ENCODE assay signal across 23 cellular contexts in the genomic region with DNA sequence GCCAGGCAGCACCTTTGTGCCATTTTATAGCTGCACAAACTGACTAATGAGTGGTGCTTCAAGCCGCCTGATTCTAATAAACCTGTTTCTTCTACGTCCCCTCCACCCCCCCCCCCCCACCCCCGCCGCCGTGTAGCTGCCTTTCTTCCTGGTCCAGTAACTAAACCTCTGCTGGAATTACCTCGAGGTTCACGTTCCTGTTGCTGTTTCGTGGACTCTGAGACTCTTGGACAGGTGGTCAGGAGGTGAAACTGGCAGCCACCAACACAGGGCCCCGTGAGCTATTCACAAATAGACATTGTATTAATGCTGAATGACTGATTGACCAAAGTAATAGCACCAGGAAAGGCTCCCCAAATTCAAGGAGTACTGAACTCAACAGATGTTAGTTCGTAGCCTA.
"Had no signal": no experiment of that assay in that cellular context is flagged by ENCODE, and none has a peak within 500 bp of the region (broad histone marks: within the 10 kb centered on the region; RNA-seq: fewer than 3 reads in every experiment).

No MANE protein-coding gene starts in this region.

- ATAC-seq: activated CD4-positive, alpha-beta T cell treated with anti-CD3 and anti-CD28 coated beads for 36 hours; activated CD4-positive, CD25-positive, alpha-beta regulatory T cell treated with anti-CD3 and anti-CD28 coated beads, Interleukin-2, amount 50 U/mL, for 24 hours; activated CD8-positive, alpha-beta T cell treated with anti-CD3 and anti-CD28 coated beads, Interleukin-2, amount 10 ng/mL, durations not matched to agents 7 days and 5 days; Panc1; WTC11 had no signal

- H3K4me1 Mint-ChIP-seq: activated CD4-positive, alpha-beta T cell treated with anti-CD3 and anti-CD28 coated beads, Interleukin-2, amount 10 ng/mL, durations not matched to agents 7 days and 5 days had no signal

- H3K4me3 Mint-ChIP-seq: activated CD4-positive, alpha-beta T cell treated with anti-CD3 and anti-CD28 coated beads for 36 hours; activated CD4-positive, alpha-beta T cell treated with anti-CD3 and anti-CD28 coated beads, Interleukin-2, amount 10 ng/mL, durations not matched to agents 7 days and 5 days; activated CD8-positive, alpha-beta T cell treated with anti-CD3 and anti-CD28 coated beads, Interleukin-2, amount 10 ng/mL, durations not matched to agents 7 days and 5 days; activated naive CD4-positive, alpha-beta T cell treated with anti-CD3 and anti-CD28 coated beads, Interleukin-2, amount 50 U/mL, for 24 hours; activated naive CD8-positive, alpha-beta T cell treated with anti-CD3 and anti-CD28 coated beads, Interleukin-2, amount 10 ng/mL, durations not matched to agents 7 days and 5 days; activated T-cell treated with anti-CD3 and anti-CD28 coated beads, Interleukin-2, amount 50 U/mL, for 24 hours; central memory CD8-positive, alpha-beta T cell; T-helper 2 cell treated with Interferon-gamma antibody and Interleukin-4, amounts not matched to agents 5 μg/mL and 100 μg/mL, for 36 hours; WTC11 had no signal

- H3K36me3 Mint-ChIP-seq: activated naive CD4-positive, alpha-beta T cell treated with anti-CD3 and anti-CD28 coated beads, Interleukin-2, amount 50 U/mL, for 24 hours; activated naive CD8-positive, alpha-beta T cell treated with anti-CD3 and anti-CD28 coated beads, Interleukin-2, amount 10 ng/mL, durations not matched to agents 7 days and 5 days; WTC11 had no signal

- DNase-seq: activated CD4-positive, alpha-beta T cell treated with anti-CD3 and anti-CD28 coated beads for 36 hours; activated CD4-positive, alpha-beta T cell treated with anti-CD3 and anti-CD28 coated beads, Interleukin-2, amount 10 ng/mL, durations not matched to agents 7 days and 5 days; activated CD4-positive, alpha-beta T cell treated with anti-CD3 and anti-CD28 coated beads, Interleukin-2, amount 50 U/mL, for 48 hours; activated CD8-positive, alpha-beta T cell treated with anti-CD3 and anti-CD28 coated beads, Interleukin-2, amount 10 ng/mL, durations not matched to agents 7 days and 5 days; activated gamma-delta T cell; activated naive CD4-positive, alpha-beta T cell treated with Interleukin-2 at 50 U/mL for 16 hours; activated naive CD8-positive, alpha-beta T cell treated with anti-CD3 and anti-CD28 coated beads, Interleukin-2, amount 10 ng/mL, durations not matched to agents 7 days and 5 days; activated T-cell treated with anti-CD3 and anti-CD28 coated beads, Interleukin-2, amount 50 U/mL, for 24 hours; amygdala; NCI-H1436; NCI-H187; NCI-H2171; NCI-H510A; NCI-H526 treated with DMSO at 0.1 percent for 48 hours; SHP77; SJCRH30 had no signal

- H3K27me3 Mint-ChIP-seq: activated CD4-positive, alpha-beta T cell treated with anti-CD3 and anti-CD28 coated beads for 36 hours; activated naive CD4-positive, alpha-beta T cell treated with anti-CD3 and anti-CD28 coated beads, Interleukin-2, amount 50 U/mL, for 24 hours had no signal

- H3K9me3 Mint-ChIP-seq: activated CD4-positive, alpha-beta T cell treated with anti-CD3 and anti-CD28 coated beads, Interleukin-2, amount 10 ng/mL, durations not matched to agents 7 days and 5 days; activated naive CD4-positive, alpha-beta T cell treated with anti-CD3 and anti-CD28 coated beads, Interleukin-2, amount 50 U/mL, for 24 hours; activated naive CD8-positive, alpha-beta T cell treated with anti-CD3 and anti-CD28 coated beads, Interleukin-2, amount 10 ng/mL, durations not matched to agents 7 days and 5 days; activated T-cell treated with anti-CD3 and anti-CD28 coated beads, Interleukin-2, amount 50 U/mL, for 24 hours; activated T-helper 2 cell treated with anti-CD3 and anti-CD28 coated beads, Interferon-gamma antibody, Interleukin-2, Interleukin-4, amounts not matched to agents 10 μg/mL and 5 μg/mL and 100 μg/mL, durations not matched to agents 14 hours and 24 hours and 36 hours; central memory CD8-positive, alpha-beta T cell; T-helper 2 cell treated with Interferon-gamma antibody and Interleukin-4, amounts not matched to agents 5 μg/mL and 100 μg/mL, for 36 hours; WTC11 had no signal

- H3K27ac Mint-ChIP-seq: activated CD4-positive, alpha-beta T cell treated with anti-CD3 and anti-CD28 coated beads for 36 hours; activated CD4-positive, alpha-beta T cell treated with anti-CD3 and anti-CD28 coated beads, Interleukin-2, amount 10 ng/mL, durations not matched to agents 7 days and 5 days; activated CD8-positive, alpha-beta T cell treated with anti-CD3 and anti-CD28 coated beads, Interleukin-2, amount 10 ng/mL, durations not matched to agents 7 days and 5 days; activated naive CD4-positive, alpha-beta T cell treated with anti-CD3 and anti-CD28 coated beads, Interleukin-2, amount 50 U/mL, for 24 hours; activated naive CD8-positive, alpha-beta T cell treated with anti-CD3 and anti-CD28 coated beads, Interleukin-2, amount 10 ng/mL, durations not matched to agents 7 days and 5 days; activated T-cell treated with anti-CD3 and anti-CD28 coated beads, Interleukin-2, amount 50 U/mL, for 24 hours; activated T-helper 2 cell treated with anti-CD3 and anti-CD28 coated beads, Interferon-gamma antibody, Interleukin-2, Interleukin-4, amounts not matched to agents 10 μg/mL and 5 μg/mL and 100 μg/mL, durations not matched to agents 14 hours and 24 hours and 36 hours; T-helper 2 cell treated with Interferon-gamma antibody and Interleukin-4, amounts not matched to agents 5 μg/mL and 100 μg/mL, for 36 hours; WTC11 had no signal
